ENCODE assay signal across 10 cellular contexts in the genomic region with DNA sequence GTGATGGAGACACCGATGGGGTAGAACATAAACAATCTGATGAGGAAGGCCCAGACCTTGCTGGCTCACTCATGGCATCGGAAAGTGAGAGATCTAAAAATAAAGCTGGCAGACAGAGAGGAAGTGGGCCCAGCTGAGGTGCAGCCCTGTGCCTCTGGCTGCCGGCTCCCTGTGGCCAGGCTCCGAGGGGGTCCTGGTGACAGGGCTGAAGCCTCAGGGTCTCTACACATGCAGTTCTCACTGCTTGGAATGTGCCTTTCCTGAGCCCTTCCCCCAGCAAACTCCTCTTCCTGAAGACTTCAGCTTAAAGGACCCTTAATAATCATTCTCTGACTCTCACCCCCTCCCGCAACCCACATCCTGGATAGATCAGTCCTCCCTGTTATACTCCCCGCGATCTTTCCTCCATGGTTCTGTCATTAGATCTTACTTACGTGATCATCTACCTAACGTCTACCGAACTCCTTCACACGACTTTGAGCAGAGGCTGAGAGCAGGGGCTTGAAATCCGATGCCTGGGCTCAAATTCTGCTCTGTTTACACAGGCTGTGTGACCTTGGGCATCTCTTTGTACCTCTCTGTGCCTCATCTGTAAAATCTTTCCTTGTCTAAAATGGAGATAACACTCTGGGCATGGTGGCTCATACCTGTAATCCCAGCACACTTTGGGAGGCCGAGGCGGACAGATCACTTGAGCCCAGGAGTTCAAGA. TPM values are rescaled to one million over a fixed set of nuclear protein-coding genes. Genes with fewer than 3 reads are reported as not detected.
DNase-seq lines count a peak whose midpoint lies in the region; ATAC-seq and TF ChIP-seq lines count a peak whose summit lies in the region.
"Had no signal": no experiment of that assay in that cellular context is flagged by ENCODE, and none has a peak within 500 bp of the region (broad histone marks: within the 10 kb centered on the region; RNA-seq: fewer than 3 reads in every experiment).

No MANE protein-coding gene starts in this region.

- H3K27me3 ChIP-seq in thyroid gland = no peaks in the 10 kb centered on the region

- H3K4me3 ChIP-seq in thyroid gland (replicated peaks in 1 of 3) = no peak overlapping the region

- H3K27me3 Mint-ChIP-seq in activated CD4-positive, alpha-beta memory T cell treated with anti-CD3 and anti-CD28 coated beads for 36 hours = no peaks in the 10 kb centered on the region
- peaks cover 12 to 36% (median 32%) of the 10 kb centered on the region in 3 donors for H3K27me3 Mint-ChIP-seq in immature natural killer cell (ENCODE audit: low read depth in 3 of 3)

- intact Hi-C loops in activated CD4-positive, alpha-beta memory T cell treated with anti-CD3 and anti-CD28 coated beads for 36 hours (cut with micrococcal nuclease) = loop anchor here (1.0 to 2.0 kb wide), 3 partner anchors 16 to 54 kb away; a partner anchor contains a TSS
- intact Hi-C loops in thyroid gland (cut with DNase I) = no loop called here
- intact Hi-C loops in posterior cingulate gyrus (cut with DNase I) = no loop called here

- POLR2A ChIA-PET in activated CD4-positive, alpha-beta memory T cell treated with anti-CD3 and anti-CD28 coated beads for 36 hours (lab: Charles Lee) = interaction anchor here (0.6 to 2.7 kb wide), 3 partner anchors 14 to 54 kb away, joined by 3 to 18 read pairs (median 3); no protein-coding TSS in a partner anchor

- no peak for TF ChIP-seq POLR2A in thyroid gland (IDR thresholded peaks at IDR 0.05)

- H3K9me3 ChIP-seq in thyroid gland = no peaks in the 10 kb centered on the region
- H3K9me3 ChIP-seq: neutrophil had no signal

- no peaks in the 10 kb centered on the region for H3K36me3 Mint-ChIP-seq in activated CD4-positive, alpha-beta memory T cell treated with anti-CD3 and anti-CD28 coated beads for 36 hours
- H3K36me3 Mint-ChIP-seq in immature natural killer cell = peaks cover 0 to 3% (median 0%) of the 10 kb centered on the region in 3 donors

- no peaks in the 10 kb centered on the region for H3K36me3 ChIP-seq in thyroid gland
- H3K36me3 ChIP-seq: neutrophil had no signal

- peaks cover 28 to 39% of the 10 kb centered on the region in 2 donors for H3K4me1 ChIP-seq in thyroid gland

- H3K27ac ChIP-seq in thyroid gland = peak overlapping the region in 2 of 3 donors; percentile 8 to 24
- H3K27ac ChIP-seq: neutrophil had no signal

- CTCF ChIA-PET in activated CD4-positive, alpha-beta memory T cell treated with anti-CD3 and anti-CD28 coated beads for 36 hours (lab: Charles Lee) = interaction anchor here (1.2 kb wide), 1 partner anchor 16 kb away, joined by 5 read pairs; no protein-coding TSS in a partner anchor

- peak; percentile 79 for DNase-seq in activated CD4-positive, alpha-beta memory T cell treated with anti-CD3 and anti-CD28 coated beads for 36 hours
- DNase-seq in immature natural killer cell = peak; percentile 62 to 72 (median 68)
- DNase-seq in thyroid gland = peak in 1 of 2 donors; percentile 31
- DNase-seq in posterior cingulate gyrus = no peak
- DNase-seq in NCI-H1092 (lab: John Stamatoyannopoulos, UW) = no peak

- WGBS in thyroid gland, 2 donors = 50 to 51% methylated on average over 14 of the region's 14 CpGs

- peaks cover 23% of the 10 kb centered on the region for H3K4me1 Mint-ChIP-seq in activated CD4-positive, alpha-beta memory T cell treated with anti-CD3 and anti-CD28 coated beads for 36 hours (ENCODE audit: low read depth)
- H3K4me1 Mint-ChIP-seq in immature natural killer cell = peaks cover 15 to 22% of the 10 kb centered on the region in 2 donors

- TF ChIP-seq CTCF in thyroid gland (IDR thresholded peaks at IDR 0.05) = no peak

- ATAC-seq in GM19395 (IDR thresholded peaks at IDR 0.05; ENCODE audit: unreplicated experiment) = peak; percentile 50
- ATAC-seq in HG03565 (IDR thresholded peaks at IDR 0.05; ENCODE audit: unreplicated experiment) = peak; percentile 32
- no peak for ATAC-seq in SK-N-SH treated with all-trans-retinoic acid at 6 μM for 48 hours

- H3K4me3 Mint-ChIP-seq in activated CD4-positive, alpha-beta memory T cell treated with anti-CD3 and anti-CD28 coated beads for 36 hours = peak overlapping the region; percentile 14
- H3K4me3 Mint-ChIP-seq in immature natural killer cell = peak overlapping the region; percentile 51 to 81 (median 65)

- peak overlapping the region; percentile 81 for H3K27ac Mint-ChIP-seq in activated CD4-positive, alpha-beta memory T cell treated with anti-CD3 and anti-CD28 coated beads for 36 hours
- H3K27ac Mint-ChIP-seq in immature natural killer cell = peak overlapping the region in 5 of 6 donors; percentile 12 to 90 (median 59)

- H3K9me3 Mint-ChIP-seq in activated CD4-positive, alpha-beta memory T cell treated with anti-CD3 and anti-CD28 coated beads for 36 hours = no peaks in the 10 kb centered on the region
- no peaks in the 10 kb centered on the region for H3K9me3 Mint-ChIP-seq in immature natural killer cell

TF ChIP-seq in SK-N-SH treated with all-trans-retinoic acid at 6 μM for 48 hours, 23 proteins besides CTCF, POLR2A, EP300 and RAD21:
- TF ChIP-seq SNAI2 (CRISPR knock-in tag; IDR thresholded peaks at IDR 0.05) = no peak

RNA-seq across cellular contexts. Expression of a gene that starts 33.1 kb away (rescaled TPM):
- not detected for total RNA-seq in activated CD4-positive, alpha-beta memory T cell treated with anti-CD3 and anti-CD28 coated beads for 36 hours
- polyA plus RNA-seq in immature natural killer cell = under 1 TPM in 1 of 3 donors, not detected in 2; 0.04 TPM
- total RNA-seq in thyroid gland = under 1 TPM in 1 of 4 donors, not detected in 3; 0.11 TPM
- total RNA-seq: activated CD8-positive, alpha-beta memory T cell treated with anti-CD3 and anti-CD28 coated beads for 36 hours had no signal

RNA-seq across cellular contexts. Expression of a gene that starts 54.5 kb away (rescaled TPM):
- 10 to 100 TPM; 27.5 to 29.1 TPM for total RNA-seq in activated CD4-positive, alpha-beta memory T cell treated with anti-CD3 and anti-CD28 coated beads for 36 hours
- polyA plus RNA-seq in immature natural killer cell = 10 to 100 TPM in 2 of 3 donors, 1 to 10 TPM in 1; 9.0 to 15.8 (median 10.4) TPM
- 10 to 100 TPM; 29.3 to 52.2 (median 43.9) TPM for total RNA-seq in thyroid gland

Comparison
In these comparisons a context has a peak if more than half of its experiments do, and no peak if none do; other contexts are left out.
1. DNase-seq: peak in activated CD4-positive, alpha-beta memory T cell treated with anti-CD3 and anti-CD28 coated beads for 36 hours (single experiment) and immature natural killer cell (3 of 3); none in posterior cingulate gyrus (0 of 10) and NCI-H1092 (single experiment).